In the genomic region with DNA sequence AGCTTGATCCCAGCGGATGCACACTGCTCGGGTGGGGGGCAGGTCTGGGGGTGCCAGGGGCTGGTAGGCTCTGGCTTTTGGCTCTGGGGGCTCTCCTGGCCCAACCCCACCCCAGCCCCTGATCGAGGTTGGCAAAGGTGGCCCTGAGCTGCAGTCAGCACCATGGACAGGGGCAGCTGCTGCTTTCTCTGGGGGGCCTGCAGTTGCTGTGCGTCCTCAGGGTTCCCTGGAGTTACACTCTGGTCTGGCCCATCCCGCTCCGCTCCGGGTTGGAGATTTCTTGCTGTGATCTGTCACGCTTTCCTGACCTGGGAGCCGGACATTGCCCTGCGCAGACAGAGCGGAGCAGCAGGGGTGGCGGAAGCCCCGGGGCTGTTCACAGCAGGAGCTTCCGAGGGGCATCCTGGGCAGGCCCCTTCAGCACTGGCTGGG, we compare ENCODE assay signal across 1 cellular context.
A peak's percentile ranks its signal among the peaks of the same experiment; 100 is the strongest.
TF ChIP-seq lines count a peak whose summit lies in the region.

No MANE protein-coding gene starts in this region.

TF ChIP-seq in WTC11, 78 proteins besides CTCF, POLR2A, EP300 and RAD21 (continued from another document):
- 0 out of 2 replicates have a peak, but pooled peaks have one; percentile 35 for TF ChIP-seq ARID4B (CRISPR knock-in tag; IDR thresholded peaks at IDR 0.05; ENCODE audit: borderline replicate concordance)
- TF ChIP-seq NFE2L1 (CRISPR knock-in tag; IDR thresholded peaks at IDR 0.05): peak; percentile 17; the same call in 1 of the 2 replicates
- peak; percentile 71; the same call in 1 of the 2 replicates for TF ChIP-seq ZNF232 (CRISPR knock-in tag; IDR thresholded peaks at IDR 0.05)
- 0 out of 2 replicates have a peak, but pooled peaks have one; percentile 30 for TF ChIP-seq TEAD1 (CRISPR knock-in tag; IDR thresholded peaks at IDR 0.05)
- TF ChIP-seq ZNF423 (CRISPR knock-in tag; IDR thresholded peaks at IDR 0.05): peak; percentile 66
- 0 out of 2 replicates have a peak, but pooled peaks have one; percentile 39 for TF ChIP-seq SMAD4 (CRISPR knock-in tag; IDR thresholded peaks at IDR 0.05)
- TF ChIP-seq, protein P1, sequence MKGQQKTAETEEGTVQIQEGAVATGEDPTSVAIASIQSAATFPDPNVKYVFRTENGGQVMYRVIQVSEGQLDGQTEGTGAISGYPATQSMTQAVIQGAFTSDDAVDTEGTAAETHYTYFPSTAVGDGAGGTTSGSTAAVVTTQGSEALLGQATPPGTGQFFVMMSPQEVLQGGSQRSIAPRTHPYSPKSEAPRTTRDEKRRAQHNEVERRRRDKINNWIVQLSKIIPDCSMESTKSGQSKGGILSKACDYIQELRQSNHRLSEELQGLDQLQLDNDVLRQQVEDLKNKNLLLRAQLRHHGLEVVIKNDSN (CRISPR knock-in tag; IDR thresholded peaks at IDR 0.05): no peak; the same call in 1 of the 2 replicates
- TF ChIP-seq IRF1 (CRISPR knock-in tag; IDR thresholded peaks at IDR 0.05): peak; percentile 83; the same call in 1 of the 2 replicates
- TF ChIP-seq JAZF1 (CRISPR knock-in tag; IDR thresholded peaks at IDR 0.05): no peak
- 0 out of 2 replicates have a peak, but pooled peaks have one; percentile 41 for TF ChIP-seq MYBL2 (CRISPR knock-in tag; IDR thresholded peaks at IDR 0.05)
- 0 out of 2 replicates have a peak, but pooled peaks have one; percentile 69 for TF ChIP-seq FOXP4 (CRISPR knock-in tag; IDR thresholded peaks at IDR 0.05)
- peak; percentile 69; the same call in 1 of the 2 replicates for TF ChIP-seq ESRRA (CRISPR knock-in tag; IDR thresholded peaks at IDR 0.05; ENCODE audit: borderline replicate concordance)
- peak; percentile 67; the same call in 1 of the 2 replicates for TF ChIP-seq FOXP1 (CRISPR knock-in tag; IDR thresholded peaks at IDR 0.05; ENCODE audit: borderline replicate concordance)
